Comparison of ENCODE assay signal across 13 cellular contexts in the genomic region with DNA sequence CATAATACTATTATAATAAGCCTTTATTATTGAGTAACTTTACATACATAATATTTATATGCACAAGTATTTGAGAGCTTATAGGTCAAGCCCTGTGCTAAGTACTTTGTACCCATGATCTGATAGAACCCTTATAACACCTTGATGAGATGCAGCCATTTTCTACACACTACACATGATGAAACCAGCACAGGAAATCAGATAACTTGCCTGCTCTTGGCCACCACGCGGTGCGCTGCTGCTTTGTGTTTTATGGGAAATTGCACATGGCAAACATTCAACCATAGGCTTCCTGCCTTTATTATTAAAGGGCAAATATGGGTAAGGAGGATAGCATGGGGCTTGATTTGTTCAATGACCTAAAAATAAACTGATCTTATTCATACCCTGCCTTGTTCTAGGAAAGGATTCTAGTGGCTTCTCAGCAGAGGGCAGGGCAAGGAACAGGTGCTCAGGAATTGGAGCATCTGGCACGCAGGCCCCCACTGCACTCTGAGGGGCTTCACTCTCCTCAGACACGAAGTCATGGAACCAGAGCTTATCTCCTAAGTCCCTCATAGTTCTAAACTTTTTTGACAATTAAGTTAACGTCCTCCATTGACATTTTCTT.
"Had no signal": no experiment of that assay in that cellular context is flagged by ENCODE, and none has a peak within 500 bp of the region (broad histone marks: within the 10 kb centered on the region; RNA-seq: fewer than 3 reads in every experiment).

No MANE protein-coding gene starts in this region.

- H3K27me3 ChIP-seq: adrenal gland, esophagus muscularis mucosa, right lobe of liver, stomach had no signal

- H3K9me3 ChIP-seq: adrenal gland, esophagus muscularis mucosa, right lobe of liver, stomach, thoracic aorta had no signal

- H3K27ac ChIP-seq: adrenal gland, esophagus muscularis mucosa, right lobe of liver, stomach, thoracic aorta had no signal

- H3K4me3 ChIP-seq: adrenal gland, esophagus muscularis mucosa, right lobe of liver, stomach, thoracic aorta had no signal

- DNase-seq: activated CD4-positive, alpha-beta T cell treated with anti-CD3 and anti-CD28 coated beads, Interleukin-2, amount 50 U/mL, for 4 hours; activated CD4-positive, CD25-positive, alpha-beta regulatory T cell treated with anti-CD3 and anti-CD28 coated beads, Interleukin-2, amount 50 U/mL, for 72 hours; activated T-cell treated with anti-CD3 and anti-CD28 coated beads for 4 hours; adrenal gland; nephron progenitor cell; occipital lobe; right lobe of liver; stimulated activated CD4-positive, alpha-beta T cell treated with anti-CD3 and anti-CD28 coated beads, Interleukin-12 subunit alpha, Interleukin-12 subunit beta, amount 100 ng/mL, for 4 hours; stimulated activated CD4-positive, alpha-beta T cell treated with anti-CD3 and anti-CD28 coated beads, Interleukin-2, amount 100 ng/mL, for 24 hours; stomach had no signal

- FAIRE-seq: colon had no signal
